ENCODE assay signal across 8 cellular contexts in the genomic region with DNA sequence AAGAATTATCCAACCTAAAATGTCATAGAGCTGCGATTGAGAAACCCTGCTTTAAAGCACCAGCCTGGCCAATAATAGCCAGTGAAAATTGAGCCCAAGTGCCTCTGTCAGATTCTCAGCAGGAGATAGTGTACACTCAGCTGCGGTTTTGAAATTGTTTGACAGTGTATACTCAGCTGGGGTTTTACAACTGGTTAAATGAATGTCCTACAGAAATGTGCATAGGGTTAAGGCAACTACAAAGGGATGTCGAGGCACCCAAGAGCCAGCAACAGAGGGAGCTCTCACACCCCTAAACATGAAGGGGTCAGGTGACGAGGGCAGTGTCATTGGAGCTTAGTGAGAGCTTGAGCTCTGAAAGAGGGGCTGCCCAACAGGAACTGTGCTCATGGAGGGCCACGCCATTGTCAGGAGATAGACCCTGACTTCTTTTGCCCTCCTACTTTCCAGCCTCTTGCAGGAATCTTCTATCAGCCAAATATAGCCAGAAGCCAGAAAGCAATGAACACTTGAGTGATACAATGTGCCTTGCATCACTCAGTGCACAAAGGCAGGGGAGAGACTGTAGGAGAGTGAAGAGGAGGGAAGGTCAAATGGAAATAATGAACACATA. TPM values are rescaled to one million over a fixed set of nuclear protein-coding genes. Genes with fewer than 3 reads are reported as not detected.
DNase-seq lines count a peak whose midpoint lies in the region; ATAC-seq and TF ChIP-seq lines count a peak whose summit lies in the region.

No MANE protein-coding gene starts in this region.

- H3K4me1 Mint-ChIP-seq in CD4-positive, alpha-beta memory T cell, result peaks cover 0 to 2% (median 0%) of the 10 kb centered on the region in 4 donors

- H3K27ac ChIP-seq in CD4-positive, alpha-beta memory T cell (ENCODE audit: low read depth, low read length), result no peak overlapping the region

- peaks cover 0 to 2% (median 0%) of the 10 kb centered on the region in 8 donors for H3K9me3 Mint-ChIP-seq in CD4-positive, alpha-beta memory T cell

- peak overlapping the region in 2 of 7 donors; percentile 62 to 72 for H3K27ac Mint-ChIP-seq in CD4-positive, alpha-beta memory T cell

- H3K36me3 ChIP-seq in CD4-positive, alpha-beta memory T cell (ENCODE audit: insufficient read depth, low read length), result no peaks in the 10 kb centered on the region

- DNase-seq in CD4-positive, alpha-beta memory T cell, result peak in 4 of 5 donors; percentile 52 to 54 (median 53)
- DNase-seq in NCI-H2196 (lab: John Stamatoyannopoulos, UW; ENCODE audit: unreplicated experiment) (peak; percentile 56), fibroblast of villous mesenchyme (ENCODE audit: low read depth) (peak; percentile 47), SK-N-DZ (ENCODE audit: low spot score) (no peak)
- DNase-seq in activated CD8-positive, alpha-beta memory T cell treated with anti-CD3 and anti-CD28 coated beads for 24 hours, result peak; percentile 73
- peak; percentile 56 for DNase-seq in stimulated activated CD4-positive, alpha-beta T cell treated with anti-CD3 and anti-CD28 coated beads, Interleukin-1b, Interleukin-23, amount 100 ng/mL, for 48 hours

- ATAC-seq in GM21786 (IDR thresholded peaks at IDR 0.05; ENCODE audit: unreplicated experiment) (peak; percentile 79), HG03135 (IDR thresholded peaks at IDR 0.05; ENCODE audit: unreplicated experiment) (no peak)

- H3K27me3 ChIP-seq in CD4-positive, alpha-beta memory T cell (ENCODE audit: insufficient read depth, low read length), result no peaks in the 10 kb centered on the region

- no peaks in the 10 kb centered on the region for H3K4me1 ChIP-seq in CD4-positive, alpha-beta memory T cell (ENCODE audit: insufficient read depth, low read length)

- no peaks in the 10 kb centered on the region for H3K9me3 ChIP-seq in CD4-positive, alpha-beta memory T cell (ENCODE audit: control insufficient read depth in 1 of 2, low read length in 2 of 2)

- H3K27me3 Mint-ChIP-seq in CD4-positive, alpha-beta memory T cell, result no peaks in the 10 kb centered on the region

- H3K4me3 Mint-ChIP-seq in CD4-positive, alpha-beta memory T cell, result no peak overlapping the region

- intact Hi-C loops in CD4-positive, alpha-beta memory T cell (cut with micrococcal nuclease), result loop anchor here (1.0 kb wide), 3 partner anchors 79 to 239 kb away; partner anchors contain the start of gene BOLA3

- no peak overlapping the region for H3K4me3 ChIP-seq in CD4-positive, alpha-beta memory T cell (ENCODE audit: low read length in 2 of 2)
- no peak overlapping the region for H3K4me3 ChIP-seq in fibroblast of villous mesenchyme (ENCODE audit: low read depth, low read length)

- TF ChIP-seq CTCF in fibroblast of villous mesenchyme (IDR thresholded peaks at IDR 0.05; ENCODE audit: insufficient read depth, low read depth, low read length), result peak; percentile 37

- H3K36me3 Mint-ChIP-seq in CD4-positive, alpha-beta memory T cell, result no peaks in the 10 kb centered on the region

- CTCF ChIA-PET in CD4-positive, alpha-beta memory T cell (lab: Charles Lee; ENCODE audit: partially characterized antibody), result interaction anchor here (0.9 to 5.4 kb wide), 19 partner anchors 8 to 262 kb away, joined by 3 to 71 read pairs (median 5); partner anchors contain the start of gene BOLA3

- POLR2A ChIA-PET in CD4-positive, alpha-beta memory T cell (lab: Charles Lee; ENCODE audit: partially characterized antibody), result interaction anchor here (0.9 to 2.4 kb wide), 2 partner anchors 80 to 271 kb away, joined by 3 to 13 read pairs; partner anchors contain the start of gene MOB1A

RNA-seq across cellular contexts. Expression of gene ACTG2, which starts 15.1 kb away (rescaled TPM):
- total RNA-seq in CD4-positive, alpha-beta memory T cell, result not detected
- not detected for polyA plus RNA-seq in CD4-positive, alpha-beta memory T cell
- 59.6 and 113 TPM in 2 replicates for total RNA-seq in fibroblast of villous mesenchyme
- not detected in 2 replicates for polyA plus RNA-seq in SK-N-DZ (2014; cell fraction: cytosol; rRNA removed)
- not detected in 2 replicates for polyA plus RNA-seq in SK-N-DZ (2014; cell fraction: nucleus; rRNA removed)

RNA-seq across cellular contexts. Expression of gene DGUOK, which starts 18.7 kb away (rescaled TPM):
- total RNA-seq in CD4-positive, alpha-beta memory T cell, result 10 to 100 TPM; 52.2 to 55.5 TPM
- polyA plus RNA-seq in CD4-positive, alpha-beta memory T cell, result 100 to 1,000 TPM; 185 to 199 TPM
- 73.8 and 81.2 TPM in 2 replicates for total RNA-seq in fibroblast of villous mesenchyme
- 145 and 154 TPM in 2 replicates for polyA plus RNA-seq in SK-N-DZ (2014; cell fraction: cytosol; rRNA removed)
- 97.8 and 110 TPM in 2 replicates for polyA plus RNA-seq in SK-N-DZ (2014; cell fraction: nucleus; rRNA removed)

Comparison
In these comparisons a context has a peak if more than half of its experiments do, and no peak if none do; other contexts are left out.
1. RNA of gene ACTG2, which starts 15.1 kb away (total RNA-seq): 59.6 to 113 TPM in fibroblast of villous mesenchyme; not detected in CD4-positive, alpha-beta memory T cell; every median in the first group is over 10 times any median in the second.